1 cellular context compared by ENCODE assay signal in genomic region chr10:74929197-74929596, GRCh38.
A peak's percentile ranks its signal among the peaks of the same experiment; 100 is the strongest.
TF ChIP-seq lines count a peak whose summit lies in the region.

No MANE protein-coding gene starts in this region.

TF ChIP-seq in SK-N-SH treated with all-trans-retinoic acid at 6 μM for 48 hours, 23 proteins besides CTCF, POLR2A, EP300 and RAD21 (continued from another document):
- TF ChIP-seq TSHZ2 (CRISPR knock-in tag; IDR thresholded peaks at IDR 0.05) (no peak), ARNTL (CRISPR knock-in tag; IDR thresholded peaks at IDR 0.05; ENCODE audit: borderline replicate concordance, low read depth) (no peak), TOX (CRISPR knock-in tag; IDR thresholded peaks at IDR 0.05; ENCODE audit: borderline replicate concordance) (peak; percentile 87; the same call in 1 of the 2 replicates), ESRRG (CRISPR knock-in tag; IDR thresholded peaks at IDR 0.05) (no peak), TCF4 (CRISPR knock-in tag; IDR thresholded peaks at IDR 0.05; ENCODE audit: borderline replicate concordance) (no peak), ZNF70 (CRISPR knock-in tag; IDR thresholded peaks at IDR 0.05) (no peak)
TF ChIP-seq in SK-N-SH treated with all-trans-retinoic acid at 6 μM for 48 hours: peak in this region for 5.
